In genomic region chr9:124341455-124342170, GRCh38 we compare ENCODE assay signal across 2 cellular contexts.
A peak's percentile ranks its signal among the peaks of the same experiment; 100 is the strongest.
TF ChIP-seq lines count a peak whose summit lies in the region.

No MANE protein-coding gene starts in this region.

TF ChIP-seq in GM12891, 5 proteins besides CTCF, POLR2A, EP300 and RAD21 (continued from another document):
- TF ChIP-seq POLR2AphosphoS5 (IDR thresholded peaks at IDR 0.05; ENCODE audit: low read depth, low read length): peak; percentile 50; the same call in 1 of the 2 replicates

TF ChIP-seq in IMR-90, 13 proteins besides CTCF, POLR2A, EP300 and RAD21:
- TF ChIP-seq MXI1 (IDR thresholded peaks at IDR 0.05; ENCODE audit: borderline replicate concordance, low read depth, low read length) (no peak), SMC3 (IDR thresholded peaks at IDR 0.05; ENCODE audit: low read depth, low read length) (no peak), BHLHE40 (IDR thresholded peaks at IDR 0.05; ENCODE audit: low read depth, low read length) (no peak), MAZ (IDR thresholded peaks at IDR 0.05; ENCODE audit: borderline replicate concordance, low read depth, low read length) (no peak), NFE2L2 (IDR thresholded peaks at IDR 0.05; ENCODE audit: low read depth, low read length) (no peak), CEBPB (IDR thresholded peaks at IDR 0.05; ENCODE audit: low read depth, low read length) (no peak), CHD1 (IDR thresholded peaks at IDR 0.05; ENCODE audit: low read depth, low read length) (no peak), FOS (IDR thresholded peaks at IDR 0.05; ENCODE audit: low read depth, low read length) (no peak), RCOR1 (IDR thresholded peaks at IDR 0.05; ENCODE audit: insufficient replicate concordance, low read length) (no peak), ELK1 (IDR thresholded peaks at IDR 0.05; ENCODE audit: borderline replicate concordance, low read depth, low read length) (no peak), MAFK (IDR thresholded peaks at IDR 0.05; ENCODE audit: low read depth, low read length) (no peak), RFX5 (IDR thresholded peaks at IDR 0.05; ENCODE audit: low read depth, low read length) (no peak)
